1 cellular context compared by ENCODE assay signal in the genomic region with DNA sequence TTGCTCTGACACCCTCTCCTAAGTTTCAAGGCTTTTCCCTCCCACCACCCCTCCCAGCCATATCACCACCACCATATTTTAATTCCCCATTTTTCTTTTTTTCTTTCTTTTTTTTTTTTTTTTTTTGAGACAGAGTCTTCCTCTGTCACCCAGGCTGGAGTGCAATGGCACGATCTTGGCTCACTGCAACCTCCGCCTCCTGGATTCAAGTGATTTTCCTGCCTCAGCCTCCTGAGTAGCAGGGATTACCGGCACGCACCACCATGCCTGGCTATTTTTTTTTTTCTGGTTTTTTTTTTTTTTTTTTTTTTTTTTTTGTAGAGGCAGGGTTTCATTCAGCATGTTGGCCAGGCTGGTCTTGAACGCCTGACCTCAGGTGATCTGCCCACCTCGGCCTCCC. TPM values are rescaled to one million over a fixed set of nuclear protein-coding genes. Genes with fewer than 3 reads are reported as not detected.
"Had no signal": no experiment of that assay in that cellular context is flagged by ENCODE, and none has a peak within 500 bp of the region (broad histone marks: within the 10 kb centered on the region; RNA-seq: fewer than 3 reads in every experiment).

No MANE protein-coding gene starts in this region.

RNA-seq across cellular contexts. Expression of a gene that starts 44.1 kb away (rescaled TPM):
- total RNA-seq: activated naive CD8-positive, alpha-beta T cell treated with anti-CD3 and anti-CD28 coated beads, Interleukin-2, amount 10 ng/mL, durations not matched to agents 7 days and 5 days had no signal
